ENCODE assay signal across 29 cellular contexts in the genomic region with DNA sequence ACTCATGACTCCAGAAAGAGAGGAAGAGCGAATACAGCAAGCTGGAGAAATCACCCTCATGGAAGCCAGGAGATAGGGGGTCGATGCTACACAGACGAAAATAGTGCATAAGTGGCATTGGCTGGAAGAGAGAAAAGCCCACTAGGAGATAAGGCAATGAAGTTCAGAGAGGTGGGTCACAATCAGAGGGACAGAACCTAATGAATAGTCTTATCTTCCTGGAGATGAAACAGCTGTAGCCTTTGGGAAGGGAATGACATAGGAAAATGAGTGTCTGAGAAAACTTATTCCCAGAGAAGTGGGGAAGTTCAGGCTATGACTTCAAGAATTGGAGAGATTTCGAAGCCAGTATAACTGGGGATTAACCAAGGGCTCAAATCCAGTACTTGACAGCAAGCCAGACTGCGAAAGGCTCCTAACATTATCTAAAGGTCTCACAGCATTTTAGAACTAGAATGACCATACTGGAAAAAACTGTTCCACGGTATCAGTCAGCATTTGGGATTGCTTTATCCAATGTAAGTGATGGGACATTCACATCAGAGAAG.
DNase-seq lines count a peak whose midpoint lies in the region; ATAC-seq and TF ChIP-seq lines count a peak whose summit lies in the region.
"Had no signal": no experiment of that assay in that cellular context is flagged by ENCODE, and none has a peak within 500 bp of the region (broad histone marks: within the 10 kb centered on the region; RNA-seq: fewer than 3 reads in every experiment).

No MANE protein-coding gene starts in this region.

- H2AFZ ChIP-seq in GM23248, result no peak overlapping the region
- no peak overlapping the region for H2AFZ ChIP-seq in osteoblast (ENCODE audit: low read length)

- in situ Hi-C loops in GM23248 (cut with MboI), result no loop called here
- in situ Hi-C loops in brain microvascular endothelial cell (cut with HindIII; ENCODE audit: low pct_ligation_motif_present, low sequenced_read_pairs), result loop anchor here (25.0 kb wide), 1 partner anchor 527 kb away; no protein-coding TSS in a partner anchor

- H3K36me3 ChIP-seq in GM23248 (ENCODE audit: low read depth) (no peaks in the 10 kb centered on the region), brain microvascular endothelial cell (replicated peaks) (no peaks in the 10 kb centered on the region), heart right ventricle (no peaks in the 10 kb centered on the region), osteoblast (ENCODE audit: insufficient read depth, low read length) (no peaks in the 10 kb centered on the region)
- H3K36me3 ChIP-seq: ascending aorta, pancreas, SJCRH30, transverse colon had no signal

- intact Hi-C loops in heart right ventricle (cut with DNase I), result loop anchor here in 4 of 10 donors (10.0 kb wide), 3 partner anchors 130 to 150 kb away; no protein-coding TSS in a partner anchor

- no peak overlapping the region for H3K9ac ChIP-seq in GM23248

- H3K4me3 ChIP-seq in GM23248, result no peak overlapping the region
- no peak overlapping the region for H3K4me3 ChIP-seq in brain microvascular endothelial cell (ENCODE audit: low read depth, low read length)
- no peak overlapping the region for H3K4me3 ChIP-seq in heart right ventricle
- no peak overlapping the region for H3K4me3 ChIP-seq in osteoblast (ENCODE audit: insufficient read depth, low read length)
- H3K4me3 ChIP-seq: A549, ascending aorta, lung, pancreas, SJCRH30, transverse colon had no signal

- DNase-seq in GM23248 (no peak), brain microvascular endothelial cell (no peak), heart right ventricle (peak in 1 of 2 donors; percentile 67), osteoblast (ENCODE audit: insufficient read length, low spot score, missing footprints) (no peak), occipital lobe (lab: John Stamatoyannopoulos, UW) (no peak), NCI-H2107 (lab: John Stamatoyannopoulos, UW) (no peak)
- DNase-seq in stimulated activated CD4-positive, alpha-beta T cell treated with anti-CD3 and anti-CD28 coated beads, Interleukin-12 subunit alpha, Interleukin-12 subunit beta, amount 100 ng/mL, for 4 hours, result no peak
- DNase-seq: activated CD4-positive, alpha-beta T cell treated with anti-CD3 and anti-CD28 coated beads, Interleukin-2, amount 10 ng/mL, durations not matched to agents 24 days and 14 days; activated CD8-positive, alpha-beta memory T cell treated with anti-CD3 and anti-CD28 coated beads for 24 hours; activated effector memory CD4-positive, alpha-beta T cell treated with Interleukin-2 at 50 U/mL for 16 hours; activated T-cell treated with anti-CD3 and anti-CD28 coated beads, Interleukin-2, amount 50 U/mL, for 1 hour; AML-193; CD4-positive, CD25-positive, alpha-beta regulatory T cell; central memory CD4-positive, alpha-beta T cell; DMS79 treated with DMSO at 0.1 percent for 48 hours; GF-D8; glutamatergic neuron; HCEC 1CT; NCI-H82; nephron progenitor cell; pancreas; SJCRH30; stimulated activated CD4-positive, alpha-beta T cell treated with anti-CD3 and anti-CD28 coated beads, Interleukin-4, amount 100 ng/mL, for 24 hours; transverse colon had no signal

- H3F3A ChIP-seq in GM23248 (ENCODE audit: insufficient read depth), result peaks cover 47% of the 10 kb centered on the region

- H3K9me2 ChIP-seq in GM23248 (ENCODE audit: insufficient read depth), result no peaks in the 10 kb centered on the region

- H3K4me1 ChIP-seq in GM23248 (ENCODE audit: insufficient read depth) (peaks cover 66% of the 10 kb centered on the region), heart right ventricle (peaks cover 0 to 39% (median 18%) of the 10 kb centered on the region in 9 donors), osteoblast (ENCODE audit: insufficient read depth, low read length) (peaks cover 66% of the 10 kb centered on the region)
- H3K4me1 ChIP-seq: A549, ascending aorta, pancreas had no signal

- H3K4me2 ChIP-seq in GM23248 (ENCODE audit: unreplicated experiment), result peak overlapping the region; percentile 57
- H3K4me2 ChIP-seq in osteoblast (ENCODE audit: insufficient read depth, low read length), result peak overlapping the region; percentile 39
- H3K4me2 ChIP-seq: A549 had no signal

- H4K20me1 ChIP-seq in GM23248 (ENCODE audit: insufficient read depth), result no peaks in the 10 kb centered on the region
- H4K20me1 ChIP-seq in osteoblast (ENCODE audit: insufficient read depth, low read length), result no peaks in the 10 kb centered on the region

- no peaks in the 10 kb centered on the region for H3K9me3 ChIP-seq in GM23248 (ENCODE audit: low read depth)
- peaks cover 0 to 4% (median 0%) of the 10 kb centered on the region in 11 donors for H3K9me3 ChIP-seq in heart right ventricle
- no peaks in the 10 kb centered on the region for H3K9me3 ChIP-seq in osteoblast (ENCODE audit: low read depth, low read length)
- H3K9me3 ChIP-seq: A549, ascending aorta, pancreas, SJCRH30 had no signal

- ATAC-seq in heart right ventricle (peak; percentile 47 to 78 (median 67)), GM19351 (IDR thresholded peaks at IDR 0.05; ENCODE audit: unreplicated experiment) (no peak)
- ATAC-seq: A549, WTC11 had no signal

- H3K79me2 ChIP-seq in GM23248 (ENCODE audit: insufficient read depth) (no peaks in the 10 kb centered on the region), osteoblast (ENCODE audit: insufficient read depth, low read length) (no peaks in the 10 kb centered on the region)

- H3K27ac ChIP-seq in GM23248 (peak overlapping the region; percentile 91; the same call in 1 of the 2 replicates), brain microvascular endothelial cell (peak overlapping the region; percentile 95), heart right ventricle (peak overlapping the region in 9 of 10 donors; percentile 30 to 80 (median 60)), osteoblast (ENCODE audit: low read depth, low read length) (peak overlapping the region; percentile 97)
- H3K27ac ChIP-seq: A549, ascending aorta, pancreas, SJCRH30, transverse colon had no signal

- TF ChIP-seq CTCF in brain microvascular endothelial cell (IDR thresholded peaks at IDR 0.05; ENCODE audit: low read depth, low read length, missing control alignments) (no peak), heart right ventricle (IDR thresholded peaks at IDR 0.05) (no peak), osteoblast (IDR thresholded peaks at IDR 0.05; ENCODE audit: extremely low read depth, low read depth, low read length) (no peak)

- no peaks in the 10 kb centered on the region for H3K27me3 ChIP-seq in GM23248 (replicated peaks; ENCODE audit: insufficient read depth)
- no peaks in the 10 kb centered on the region for H3K27me3 ChIP-seq in brain microvascular endothelial cell (replicated peaks)
- peaks cover 0 to 6% (median 0%) of the 10 kb centered on the region in 7 donors for H3K27me3 ChIP-seq in heart right ventricle
- H3K27me3 ChIP-seq in osteoblast (ENCODE audit: insufficient read depth, low read length), result no peaks in the 10 kb centered on the region
- H3K27me3 ChIP-seq: ascending aorta, pancreas, SJCRH30, transverse colon had no signal

- 63 to 72% methylated on average over 6 of the region's 6 CpGs for WGBS in GM23248 (ENCODE audit: low coverage in 1 of 2, low lambda C conversion rate in 2 of 2, missing lambda C conversion rate in 2 of 2), 2 experiments
- 48 to 57% methylated on average over 6 of the region's 6 CpGs for WGBS in heart right ventricle, 2 donors
